In the genomic region with DNA sequence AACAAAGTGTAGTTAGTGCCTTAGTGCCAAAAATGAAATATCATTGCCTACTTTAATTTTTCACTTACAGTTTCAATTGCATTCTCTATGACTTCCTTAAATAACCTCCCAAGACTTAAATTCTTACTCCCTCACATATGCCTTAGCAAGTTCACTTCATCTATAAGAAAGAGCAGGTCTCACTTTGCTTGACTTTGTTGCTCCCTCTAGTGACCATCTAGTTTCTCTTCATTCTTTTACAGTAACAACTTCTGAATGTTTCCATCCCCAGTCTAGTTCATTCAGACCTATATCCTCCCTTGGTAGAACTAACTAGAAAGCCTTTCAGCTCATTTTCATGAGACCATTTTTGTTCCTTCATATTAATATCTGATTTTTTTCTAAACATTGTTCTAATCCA, we compare ENCODE assay signal across 7 cellular contexts.
DNase-seq lines count a peak whose midpoint lies in the region; TF ChIP-seq lines count a peak whose summit lies in the region.
"Not testable (repeated sequence)": the region's sequence is repeated elsewhere in the genome, so short reads cannot be mapped to it uniquely, and the experiment has no call there.

No MANE protein-coding gene starts in this region.

- H3K23ac ChIP-seq in mesendoderm (ENCODE audit: low read length) = not testable (repeated sequence)

- not testable (repeated sequence) for H2AK5ac ChIP-seq in mesendoderm (ENCODE audit: low read length)

- DNase-seq in Caki2 (ENCODE audit: low read depth) (peak; percentile 0), HCEC 1CT (peak; percentile 24), NCI-H82 (lab: John Stamatoyannopoulos, UW) (peak; percentile 7), RPMI8226 (peak; percentile 3), cerebellar cortex (ENCODE audit: low spot score) (peak; percentile 2), mesendoderm (peak; percentile 13)
- not testable (repeated sequence) for DNase-seq in LNCaP clone FGC (ENCODE audit: low read depth)

- peak; percentile 37 for TF ChIP-seq CTCF in LNCaP clone FGC (IDR thresholded peaks at IDR 0.05; ENCODE audit: control insufficient read depth, extremely low read depth, insufficient read depth)

- not testable (repeated sequence) for H3K4ac ChIP-seq in mesendoderm (ENCODE audit: low read depth, low read length)

- not testable (repeated sequence) for H3K27ac ChIP-seq in mesendoderm (ENCODE audit: low read depth, low read length)

- not testable (repeated sequence) for H3K79me1 ChIP-seq in mesendoderm (ENCODE audit: low read length)

- not testable (repeated sequence) for H3K4me3 ChIP-seq in LNCaP clone FGC (ENCODE audit: low read depth, low read length); mesendoderm (ENCODE audit: low read length)

- not testable (repeated sequence) for H2BK15ac ChIP-seq in mesendoderm (replicated peaks; ENCODE audit: low read depth)

- not testable (repeated sequence) for H3K56ac ChIP-seq in mesendoderm (ENCODE audit: low read length)

- not testable (repeated sequence) for H3K36me3 ChIP-seq in mesendoderm (ENCODE audit: control insufficient read depth, insufficient read depth, low read length)

- not testable (repeated sequence) for H3K79me2 ChIP-seq in mesendoderm (ENCODE audit: control insufficient read depth, insufficient read depth, low read length)

- H4K5ac ChIP-seq in mesendoderm (ENCODE audit: low read length) = not testable (repeated sequence)

- not testable (repeated sequence) for H4K8ac ChIP-seq in mesendoderm (ENCODE audit: low read depth, low read length)

- H3K18ac ChIP-seq in mesendoderm (ENCODE audit: low read length) = not testable (repeated sequence)

- H3K4me1 ChIP-seq in mesendoderm (ENCODE audit: control insufficient read depth, low read depth, low read length) = not testable (repeated sequence)

- in situ Hi-C loops in Caki2 (cut with HindIII; ENCODE audit: low pct_unique_long_range_greater_than_20kb, low sequenced_read_pairs) = not testable (repeated sequence)

- H3K4me2 ChIP-seq in mesendoderm (ENCODE audit: low read length) = not testable (repeated sequence)

- not testable (repeated sequence) for H3K27me3 ChIP-seq in mesendoderm (ENCODE audit: insufficient read depth, low read length, poor library complexity)

- H3K9ac ChIP-seq in mesendoderm (ENCODE audit: low read length) = not testable (repeated sequence)

- H2BK120ac ChIP-seq in mesendoderm (ENCODE audit: low read depth, low read length) = not testable (repeated sequence)

- H2BK5ac ChIP-seq in mesendoderm (ENCODE audit: low read length) = not testable (repeated sequence)
